In genomic region chr10:72691470-72692056, GRCh38 we compare ENCODE assay signal across 8 cellular contexts.
DNase-seq lines count a peak whose midpoint lies in the region; ATAC-seq lines count a peak whose summit lies in the region.

No MANE protein-coding gene starts in this region.

- H3K27me3 Mint-ChIP-seq in T-helper 1 cell treated with Interleukin-12 subunit alpha and Interleukin-12 subunit beta and Interleukin-4 antibody, amounts not matched to agents 30 μg/mL and 1 μg/mL, for 36 hours (ENCODE audit: low read depth) = peaks cover 16% of the 10 kb centered on the region

- H3K4me1 ChIP-seq in mucosa of rectum (ENCODE audit: control insufficient read depth in 2 of 2, insufficient read depth in 2 of 2, low read length in 2 of 2) = peaks cover 22 to 42% of the 10 kb centered on the region in 2 donors

- peaks cover 27% of the 10 kb centered on the region for H3K4me1 Mint-ChIP-seq in T-helper 1 cell treated with Interleukin-12 subunit alpha and Interleukin-12 subunit beta and Interleukin-4 antibody, amounts not matched to agents 30 μg/mL and 1 μg/mL, for 36 hours (ENCODE audit: low read depth)

- H3K36me3 Mint-ChIP-seq in T-helper 1 cell treated with Interleukin-12 subunit alpha and Interleukin-12 subunit beta and Interleukin-4 antibody, amounts not matched to agents 30 μg/mL and 1 μg/mL, for 36 hours (ENCODE audit: low read depth) = no peaks in the 10 kb centered on the region

- H3K4me3 Mint-ChIP-seq in T-helper 1 cell treated with Interleukin-12 subunit alpha and Interleukin-12 subunit beta and Interleukin-4 antibody, amounts not matched to agents 30 μg/mL and 1 μg/mL, for 36 hours = peak overlapping the region; percentile 80

- H3K9ac ChIP-seq in mucosa of rectum (ENCODE audit: low read depth in 1 of 2, low read length in 2 of 2) = peak overlapping the region; percentile 66 to 90

- H3K9me3 ChIP-seq in mucosa of rectum (ENCODE audit: control insufficient read depth in 2 of 2, low read length in 2 of 2) = no peaks in the 10 kb centered on the region

- no peak for ATAC-seq in HG03457 (IDR thresholded peaks at IDR 0.05; ENCODE audit: unreplicated experiment)
- no peak for ATAC-seq in HG02588 (IDR thresholded peaks at IDR 0.05; ENCODE audit: unreplicated experiment)

- peak overlapping the region; percentile 88 to 91 for H3K27ac ChIP-seq in mucosa of rectum (ENCODE audit: low read depth in 2 of 2, low read length in 2 of 2)

- no peaks in the 10 kb centered on the region for H3K36me3 ChIP-seq in mucosa of rectum (ENCODE audit: control insufficient read depth in 2 of 2, insufficient read depth in 2 of 2, low read length in 2 of 2)

- H3K4me3 ChIP-seq in mucosa of rectum (ENCODE audit: low read length in 2 of 2) = peak overlapping the region; percentile 90 to 92

- H3K9me3 Mint-ChIP-seq in T-helper 1 cell treated with Interleukin-12 subunit alpha and Interleukin-12 subunit beta and Interleukin-4 antibody, amounts not matched to agents 30 μg/mL and 1 μg/mL, for 36 hours = no peaks in the 10 kb centered on the region

- no peaks in the 10 kb centered on the region for H3K27me3 ChIP-seq in mucosa of rectum (ENCODE audit: control insufficient read depth in 2 of 2, insufficient read depth in 2 of 2, low read length in 2 of 2)

- DNase-seq in T-helper 1 cell (no peak), NCI-H82 treated with DMSO at 0.1 percent for 48 hours (lab: John Stamatoyannopoulos, UW; ENCODE audit: unreplicated experiment) (peak; percentile 77), cerebellar cortex (ENCODE audit: low spot score) (peak; percentile 99), NCI-H1930 (lab: John Stamatoyannopoulos, UW) (no peak)

- no peak overlapping the region for H3K27ac Mint-ChIP-seq in T-helper 1 cell treated with Interleukin-12 subunit alpha and Interleukin-12 subunit beta and Interleukin-4 antibody, amounts not matched to agents 30 μg/mL and 1 μg/mL, for 36 hours

Comparison
In these comparisons a context has a peak if more than half of its experiments do, and no peak if none do; other contexts are left out.
1. DNase-seq: peak in NCI-H82 treated with DMSO at 0.1 percent for 48 hours (single experiment) and cerebellar cortex (single experiment); none in T-helper 1 cell (0 of 5) and NCI-H1930 (0 of 2).